Comparison of ENCODE assay signal across 22 cellular contexts in the genomic region with DNA sequence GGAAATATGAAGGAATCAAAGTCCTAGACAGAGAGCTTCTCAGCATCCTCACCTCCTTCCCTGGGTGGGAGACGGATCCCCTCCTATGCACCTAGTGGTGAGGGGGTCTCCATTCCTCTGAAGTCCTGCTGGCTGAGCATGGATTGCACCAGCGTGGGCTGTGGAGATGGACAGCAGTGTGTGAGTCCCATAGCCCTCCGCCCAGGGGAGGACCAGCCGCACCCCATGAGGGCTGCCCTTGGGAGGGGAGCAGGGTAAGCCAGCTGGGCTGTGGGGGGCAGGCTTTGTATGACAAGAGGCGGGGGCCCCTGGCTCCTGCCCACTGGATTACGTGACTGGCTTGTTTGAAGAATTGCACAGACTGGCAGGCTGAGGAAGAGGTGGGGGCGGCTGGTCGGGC.
DNase-seq lines count a peak whose midpoint lies in the region; ATAC-seq and TF ChIP-seq lines count a peak whose summit lies in the region.
"Had no signal": no experiment of that assay in that cellular context is flagged by ENCODE, and none has a peak within 500 bp of the region (broad histone marks: within the 10 kb centered on the region; RNA-seq: fewer than 3 reads in every experiment).

No MANE protein-coding gene starts in this region.

- H3K4ac ChIP-seq in neuronal stem cell (ENCODE audit: low read length) = no peak overlapping the region
- no peak overlapping the region for H3K4ac ChIP-seq in trophoblast cell (ENCODE audit: low read depth, low read length)

- H3K36me3 ChIP-seq in neuronal stem cell (replicated peaks in 1 of 2; ENCODE audit: control insufficient read depth in 2 of 2, insufficient read depth in 2 of 2, low read length in 2 of 2) (no peaks in the 10 kb centered on the region), upper lobe of right lung (no peaks in the 10 kb centered on the region), trophoblast cell (ENCODE audit: control insufficient read depth in 1 of 2, insufficient read depth in 2 of 2, low read length in 2 of 2) (no peaks in the 10 kb centered on the region)
- H3K36me3 ChIP-seq: BE2C, BLaER1 had no signal

- H2BK120ac ChIP-seq in neuronal stem cell (ENCODE audit: low read depth, low read length) (no peak overlapping the region), trophoblast cell (ENCODE audit: insufficient read depth, low read length, poor library complexity) (no peak overlapping the region)

- H3K18ac ChIP-seq in neuronal stem cell (ENCODE audit: low read length) = peak overlapping the region; percentile 42
- no peak overlapping the region for H3K18ac ChIP-seq in trophoblast cell (ENCODE audit: low read length)

- no peak for DNase-seq in natural killer cell treated with Interleukin-12 subunit alpha and Interleukin-12 subunit beta and Interleukin-15 and Interleukin-18, amount 100 ng/mL, for 72 hours (ENCODE audit: low spot score)
- no peak for DNase-seq in natural killer cell
- DNase-seq in neuronal stem cell (ENCODE audit: low spot score) = no peak
- no peak for DNase-seq in upper lobe of right lung
- no peak for DNase-seq in GM13976 (ENCODE audit: low spot score)
- no peak for DNase-seq in trophoblast cell
- DNase-seq: 8988T; ACHN; BE2C; C1 segment of cervical spinal cord; CD4-positive, alpha-beta memory T cell; CD4-positive, CD25-positive, alpha-beta regulatory T cell; CD8-positive, alpha-beta memory T cell; COR-L47; DMS 273 treated with DMSO at 0.1 percent for 48 hours; DMS153; DMS79 treated with DMSO at 0.1 percent for 48 hours; GF-D8 had no signal

- H3K27me3 ChIP-seq in neuronal stem cell (ENCODE audit: control insufficient read depth in 3 of 3, insufficient read depth in 3 of 3, low read depth in 1 of 3, low read length in 3 of 3) = no peaks in the 10 kb centered on the region
- H3K27me3 ChIP-seq in upper lobe of right lung = peaks cover 5% of the 10 kb centered on the region
- H3K27me3 ChIP-seq in trophoblast cell (ENCODE audit: insufficient read depth, low read length) = no peaks in the 10 kb centered on the region
- H3K27me3 ChIP-seq: BE2C, BLaER1 had no signal

- intact Hi-C loops in natural killer cell (cut with micrococcal nuclease) = no loop called here
- intact Hi-C loops in upper lobe of right lung (cut with DNase I) = no loop called here

- no peak overlapping the region for H2AFZ ChIP-seq in neuronal stem cell (ENCODE audit: low read length)
- no peak overlapping the region for H2AFZ ChIP-seq in trophoblast cell (ENCODE audit: insufficient read depth, low read length, poor library complexity)

- H4K91ac ChIP-seq in neuronal stem cell (ENCODE audit: low read depth, low read length, poor library complexity) = no peak overlapping the region
- H4K91ac ChIP-seq in trophoblast cell (ENCODE audit: low read depth, low read length) = no peak overlapping the region

- H3K9me3 Mint-ChIP-seq in natural killer cell treated with Interleukin-12 subunit alpha and Interleukin-12 subunit beta and Interleukin-15 and Interleukin-18, amount 100 ng/mL, for 72 hours = no peaks in the 10 kb centered on the region
- no peaks in the 10 kb centered on the region for H3K9me3 Mint-ChIP-seq in natural killer cell
- no peaks in the 10 kb centered on the region for H3K9me3 Mint-ChIP-seq in stimulated activated memory B cell treated with anti-CD40 and anti-IgM and Interleukin-4, amounts not matched to agents 10 μg/mL and 1 μg/mL and 100 μg/mL, for 72 hours

- H3K9ac ChIP-seq in neuronal stem cell (ENCODE audit: low read depth, low read length, poor library complexity) (no peak overlapping the region), trophoblast cell (ENCODE audit: low read length) (no peak overlapping the region)
- H3K9ac ChIP-seq: BLaER1 had no signal

- in situ Hi-C loops in GM13976 (cut with MboI; ENCODE audit: low sequenced_read_pairs, unreplicated experiment) = no loop called here

- no peak overlapping the region for H2BK5ac ChIP-seq in neuronal stem cell (ENCODE audit: low read length)
- no peak overlapping the region for H2BK5ac ChIP-seq in trophoblast cell (ENCODE audit: low read depth, low read length, poor library complexity)

- no peak overlapping the region for H3K27ac Mint-ChIP-seq in natural killer cell treated with Interleukin-12 subunit alpha and Interleukin-12 subunit beta and Interleukin-15 and Interleukin-18, amount 100 ng/mL, for 72 hours
- no peak overlapping the region for H3K27ac Mint-ChIP-seq in natural killer cell
- no peak overlapping the region for H3K27ac Mint-ChIP-seq in stimulated activated memory B cell treated with anti-CD40 and anti-IgM and Interleukin-4, amounts not matched to agents 10 μg/mL and 1 μg/mL and 100 μg/mL, for 72 hours
- H3K27ac Mint-ChIP-seq: CD4-positive, alpha-beta memory T cell; CD4-positive, CD25-positive, alpha-beta regulatory T cell; CD8-positive, alpha-beta memory T cell had no signal

- H4K12ac ChIP-seq in trophoblast cell (ENCODE audit: low read depth, low read length) = no peak overlapping the region

- H3K36me3 Mint-ChIP-seq in natural killer cell treated with Interleukin-12 subunit alpha and Interleukin-12 subunit beta and Interleukin-15 and Interleukin-18, amount 100 ng/mL, for 72 hours = no peaks in the 10 kb centered on the region
- H3K36me3 Mint-ChIP-seq in natural killer cell = no peaks in the 10 kb centered on the region
- H3K36me3 Mint-ChIP-seq in stimulated activated memory B cell treated with anti-CD40 and anti-IgM and Interleukin-4, amounts not matched to agents 10 μg/mL and 1 μg/mL and 100 μg/mL, for 72 hours = no peaks in the 10 kb centered on the region
- H3K36me3 Mint-ChIP-seq: CD14-positive monocyte; CD4-positive, alpha-beta memory T cell; CD4-positive, CD25-positive, alpha-beta regulatory T cell; CD8-positive, alpha-beta memory T cell had no signal

- WGBS in neuronal stem cell (ENCODE audit: extremely low coverage in 2 of 2, insufficient read length in 2 of 2, insufficient replicate concordance in 1 of 2), 2 donors = no CpG with 5 or more reads among the region's 8 CpGs
- no CpG with 5 or more reads among the region's 8 CpGs for WGBS in trophoblast cell (ENCODE audit: extremely low coverage, insufficient coverage, insufficient read length)

- H3K4me1 ChIP-seq in neuronal stem cell (ENCODE audit: control insufficient read depth in 2 of 2, insufficient read depth in 1 of 2, low read depth in 1 of 2, low read length in 2 of 2) (peaks cover 0 to 2% of the 10 kb centered on the region in 2 donors), upper lobe of right lung (no peaks in the 10 kb centered on the region), trophoblast cell (ENCODE audit: control insufficient read depth in 1 of 2, insufficient read depth in 2 of 2, low read length in 2 of 2) (no peaks in the 10 kb centered on the region)
- H3K4me1 ChIP-seq: BE2C, BLaER1 had no signal

- H3K4me3 Mint-ChIP-seq in natural killer cell treated with Interleukin-12 subunit alpha and Interleukin-12 subunit beta and Interleukin-15 and Interleukin-18, amount 100 ng/mL, for 72 hours = no peak overlapping the region
- H3K4me3 Mint-ChIP-seq in natural killer cell = no peak overlapping the region
- no peak overlapping the region for H3K4me3 Mint-ChIP-seq in stimulated activated memory B cell treated with anti-CD40 and anti-IgM and Interleukin-4, amounts not matched to agents 10 μg/mL and 1 μg/mL and 100 μg/mL, for 72 hours
- H3K4me3 Mint-ChIP-seq: CD14-positive monocyte; CD4-positive, alpha-beta memory T cell; CD4-positive, CD25-positive, alpha-beta regulatory T cell; CD8-positive, alpha-beta memory T cell had no signal

- no peaks in the 10 kb centered on the region for H3K79me2 ChIP-seq in trophoblast cell (ENCODE audit: control insufficient read depth, insufficient read depth, low read length, poor library complexity)

- no peak overlapping the region for H2BK15ac ChIP-seq in neuronal stem cell (ENCODE audit: low read length)

- ATAC-seq in natural killer cell treated with Interleukin-12 subunit alpha and Interleukin-12 subunit beta and Interleukin-15 and Interleukin-18, amount 100 ng/mL, for 72 hours = peak; percentile 20 to 52
- ATAC-seq in natural killer cell (no peak), upper lobe of right lung (peak; percentile 40), HG03460 (IDR thresholded peaks at IDR 0.05; ENCODE audit: unreplicated experiment) (no peak)
- peak; percentile 42 for ATAC-seq in stimulated activated memory B cell treated with anti-CD40 and anti-IgM and Interleukin-4, amounts not matched to agents 10 μg/mL and 1 μg/mL and 100 μg/mL, for 72 hours

- no peaks in the 10 kb centered on the region for H3K9me3 ChIP-seq in neuronal stem cell (replicated peaks in 1 of 2; ENCODE audit: control insufficient read depth in 2 of 2, insufficient read depth in 1 of 2, low read depth in 1 of 2, low read length in 2 of 2)
- H3K9me3 ChIP-seq in upper lobe of right lung = no peaks in the 10 kb centered on the region
- H3K9me3 ChIP-seq in trophoblast cell (ENCODE audit: insufficient read depth, low read depth, low read length) = no peaks in the 10 kb centered on the region
- H3K9me3 ChIP-seq: BE2C, BLaER1 had no signal

- H3K27me3 Mint-ChIP-seq in natural killer cell treated with Interleukin-12 subunit alpha and Interleukin-12 subunit beta and Interleukin-15 and Interleukin-18, amount 100 ng/mL, for 72 hours = no peaks in the 10 kb centered on the region
- peaks cover 0 to 3% of the 10 kb centered on the region in 2 donors for H3K27me3 Mint-ChIP-seq in natural killer cell (ENCODE audit: low read depth in 2 of 2)
- no peaks in the 10 kb centered on the region for H3K27me3 Mint-ChIP-seq in stimulated activated memory B cell treated with anti-CD40 and anti-IgM and Interleukin-4, amounts not matched to agents 10 μg/mL and 1 μg/mL and 100 μg/mL, for 72 hours
- H3K27me3 Mint-ChIP-seq: CD4-positive, alpha-beta memory T cell; CD4-positive, CD25-positive, alpha-beta regulatory T cell; CD8-positive, alpha-beta memory T cell had no signal

- no peak overlapping the region for H2AK5ac ChIP-seq in neuronal stem cell (ENCODE audit: low read depth, low read length)
- no peak overlapping the region for H2AK5ac ChIP-seq in trophoblast cell (ENCODE audit: low read length)

- H3K23ac ChIP-seq in neuronal stem cell (ENCODE audit: low read depth, low read length, poor library complexity) = no peak overlapping the region
- no peak overlapping the region for H3K23ac ChIP-seq in trophoblast cell (ENCODE audit: low read length)

- H4K8ac ChIP-seq in neuronal stem cell (ENCODE audit: low read depth, low read length) (no peak overlapping the region), trophoblast cell (ENCODE audit: low read depth, low read length) (no peak overlapping the region)

- no peak overlapping the region for H3K27ac ChIP-seq in neuronal stem cell (replicated peaks; ENCODE audit: low read length)
- H3K27ac ChIP-seq in upper lobe of right lung = no peak overlapping the region
- no peak overlapping the region for H3K27ac ChIP-seq in trophoblast cell (ENCODE audit: low read depth, low read length)
- H3K27ac ChIP-seq: BLaER1 had no signal

- H3K4me3 ChIP-seq in neuronal stem cell (ENCODE audit: low read length in 2 of 2) (no peak overlapping the region), upper lobe of right lung (no peak overlapping the region), trophoblast cell (ENCODE audit: low read depth, low read length) (no peak overlapping the region)
- H3K4me3 ChIP-seq: BLaER1 had no signal

- H3K14ac ChIP-seq in neuronal stem cell (ENCODE audit: low read length) = no peak overlapping the region
- H3K14ac ChIP-seq in trophoblast cell (ENCODE audit: low read length) = no peak overlapping the region

- no peak for TF ChIP-seq CTCF in natural killer cell (IDR thresholded peaks at IDR 0.05)
- no peak for TF ChIP-seq CTCF in upper lobe of right lung (IDR thresholded peaks at IDR 0.05)
- TF ChIP-seq CTCF in GM13976 (IDR thresholded peaks at IDR 0.05; ENCODE audit: borderline replicate concordance, control extremely low read depth, extremely low read depth, insufficient read depth, missing control alignments) = no peak

- H2BK12ac ChIP-seq in neuronal stem cell (ENCODE audit: low read length) (no peak overlapping the region), trophoblast cell (ENCODE audit: low read length) (no peak overlapping the region)

- H3K79me1 ChIP-seq in neuronal stem cell (ENCODE audit: low read depth, low read length) = no peaks in the 10 kb centered on the region
- H3K79me1 ChIP-seq in trophoblast cell (ENCODE audit: low read length) = no peaks in the 10 kb centered on the region

- H3K4me2 ChIP-seq in neuronal stem cell (ENCODE audit: insufficient read depth, low read length, poor library complexity, severe bottlenecking) (no peak overlapping the region), trophoblast cell (ENCODE audit: low read length) (no peak overlapping the region)
- H3K4me2 ChIP-seq: BLaER1 had no signal

- no peaks in the 10 kb centered on the region for H3K4me1 Mint-ChIP-seq in natural killer cell treated with Interleukin-12 subunit alpha and Interleukin-12 subunit beta and Interleukin-15 and Interleukin-18, amount 100 ng/mL, for 72 hours (ENCODE audit: low read depth in 2 of 2)
- no peaks in the 10 kb centered on the region for H3K4me1 Mint-ChIP-seq in natural killer cell
- H3K4me1 Mint-ChIP-seq in stimulated activated memory B cell treated with anti-CD40 and anti-IgM and Interleukin-4, amounts not matched to agents 10 μg/mL and 1 μg/mL and 100 μg/mL, for 72 hours = no peaks in the 10 kb centered on the region
- H3K4me1 Mint-ChIP-seq: CD14-positive monocyte; CD4-positive, alpha-beta memory T cell; CD4-positive, CD25-positive, alpha-beta regulatory T cell; CD8-positive, alpha-beta memory T cell had no signal

Comparison
In these comparisons a context has a peak if more than half of its experiments do, and no peak if none do; other contexts are left out.
1. ATAC-seq: peak in natural killer cell treated with Interleukin-12 subunit alpha and Interleukin-12 subunit beta and Interleukin-15 and Interleukin-18, amount 100 ng/mL, for 72 hours (2 of 2), stimulated activated memory B cell treated with anti-CD40 and anti-IgM and Interleukin-4, amounts not matched to agents 10 μg/mL and 1 μg/mL and 100 μg/mL, for 72 hours (single experiment) and upper lobe of right lung (single experiment); none in natural killer cell (0 of 3) and HG03460 (single experiment).